In the genomic region with DNA sequence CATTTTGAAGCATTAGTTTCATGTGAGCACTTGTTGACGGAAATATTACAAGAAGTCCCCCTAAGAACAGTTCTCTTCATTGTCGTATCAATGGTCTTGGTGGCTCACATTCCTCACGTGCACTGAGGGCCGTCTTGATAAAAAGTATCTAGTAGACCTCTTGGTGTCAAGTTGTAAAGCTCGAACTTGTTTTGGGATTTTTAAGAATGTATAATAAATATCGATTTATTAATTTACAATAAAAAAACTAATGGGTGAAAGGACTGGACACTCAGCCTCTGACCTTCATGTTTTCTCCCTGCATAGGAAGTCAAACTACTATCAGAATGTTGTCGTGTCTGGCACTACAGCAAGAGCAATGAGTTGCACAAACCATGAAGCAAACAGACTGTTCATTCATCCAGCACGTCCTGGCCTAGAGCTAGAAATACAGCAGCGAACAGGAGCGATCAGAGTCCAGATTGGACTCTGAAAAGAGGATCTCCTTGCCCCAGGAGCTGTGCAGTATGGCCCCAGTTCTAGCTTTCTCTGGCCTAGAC, we compare ENCODE assay signal across 1 cellular context.
A peak's percentile ranks its signal among the peaks of the same experiment; 100 is the strongest.
TF ChIP-seq lines count a peak whose summit lies in the region.

No MANE protein-coding gene starts in this region.

TF ChIP-seq in HepG2, 621 proteins besides CTCF, POLR2A, EP300 and RAD21 (continued from another document and continues in another):
- TF ChIP-seq, protein P1, sequence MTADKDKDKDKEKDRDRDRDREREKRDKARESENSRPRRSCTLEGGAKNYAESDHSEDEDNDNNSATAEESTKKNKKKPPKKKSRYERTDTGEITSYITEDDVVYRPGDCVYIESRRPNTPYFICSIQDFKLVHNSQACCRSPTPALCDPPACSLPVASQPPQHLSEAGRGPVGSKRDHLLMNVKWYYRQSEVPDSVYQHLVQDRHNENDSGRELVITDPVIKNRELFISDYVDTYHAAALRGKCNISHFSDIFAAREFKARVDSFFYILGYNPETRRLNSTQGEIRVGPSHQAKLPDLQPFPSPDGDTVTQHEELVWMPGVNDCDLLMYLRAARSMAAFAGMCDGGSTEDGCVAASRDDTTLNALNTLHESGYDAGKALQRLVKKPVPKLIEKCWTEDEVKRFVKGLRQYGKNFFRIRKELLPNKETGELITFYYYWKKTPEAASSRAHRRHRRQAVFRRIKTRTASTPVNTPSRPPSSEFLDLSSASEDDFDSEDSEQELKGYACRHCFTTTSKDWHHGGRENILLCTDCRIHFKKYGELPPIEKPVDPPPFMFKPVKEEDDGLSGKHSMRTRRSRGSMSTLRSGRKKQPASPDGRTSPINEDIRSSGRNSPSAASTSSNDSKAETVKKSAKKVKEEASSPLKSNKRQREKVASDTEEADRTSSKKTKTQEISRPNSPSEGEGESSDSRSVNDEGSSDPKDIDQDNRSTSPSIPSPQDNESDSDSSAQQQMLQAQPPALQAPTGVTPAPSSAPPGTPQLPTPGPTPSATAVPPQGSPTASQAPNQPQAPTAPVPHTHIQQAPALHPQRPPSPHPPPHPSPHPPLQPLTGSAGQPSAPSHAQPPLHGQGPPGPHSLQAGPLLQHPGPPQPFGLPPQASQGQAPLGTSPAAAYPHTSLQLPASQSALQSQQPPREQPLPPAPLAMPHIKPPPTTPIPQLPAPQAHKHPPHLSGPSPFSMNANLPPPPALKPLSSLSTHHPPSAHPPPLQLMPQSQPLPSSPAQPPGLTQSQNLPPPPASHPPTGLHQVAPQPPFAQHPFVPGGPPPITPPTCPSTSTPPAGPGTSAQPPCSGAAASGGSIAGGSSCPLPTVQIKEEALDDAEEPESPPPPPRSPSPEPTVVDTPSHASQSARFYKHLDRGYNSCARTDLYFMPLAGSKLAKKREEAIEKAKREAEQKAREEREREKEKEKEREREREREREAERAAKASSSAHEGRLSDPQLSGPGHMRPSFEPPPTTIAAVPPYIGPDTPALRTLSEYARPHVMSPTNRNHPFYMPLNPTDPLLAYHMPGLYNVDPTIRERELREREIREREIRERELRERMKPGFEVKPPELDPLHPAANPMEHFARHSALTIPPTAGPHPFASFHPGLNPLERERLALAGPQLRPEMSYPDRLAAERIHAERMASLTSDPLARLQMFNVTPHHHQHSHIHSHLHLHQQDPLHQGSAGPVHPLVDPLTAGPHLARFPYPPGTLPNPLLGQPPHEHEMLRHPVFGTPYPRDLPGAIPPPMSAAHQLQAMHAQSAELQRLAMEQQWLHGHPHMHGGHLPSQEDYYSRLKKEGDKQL (CRISPR knock-in tag; IDR thresholded peaks at IDR 0.05; ENCODE audit: low read depth) = no peak; the same call in 1 of the 2 replicates
- TF ChIP-seq, protein P2, sequence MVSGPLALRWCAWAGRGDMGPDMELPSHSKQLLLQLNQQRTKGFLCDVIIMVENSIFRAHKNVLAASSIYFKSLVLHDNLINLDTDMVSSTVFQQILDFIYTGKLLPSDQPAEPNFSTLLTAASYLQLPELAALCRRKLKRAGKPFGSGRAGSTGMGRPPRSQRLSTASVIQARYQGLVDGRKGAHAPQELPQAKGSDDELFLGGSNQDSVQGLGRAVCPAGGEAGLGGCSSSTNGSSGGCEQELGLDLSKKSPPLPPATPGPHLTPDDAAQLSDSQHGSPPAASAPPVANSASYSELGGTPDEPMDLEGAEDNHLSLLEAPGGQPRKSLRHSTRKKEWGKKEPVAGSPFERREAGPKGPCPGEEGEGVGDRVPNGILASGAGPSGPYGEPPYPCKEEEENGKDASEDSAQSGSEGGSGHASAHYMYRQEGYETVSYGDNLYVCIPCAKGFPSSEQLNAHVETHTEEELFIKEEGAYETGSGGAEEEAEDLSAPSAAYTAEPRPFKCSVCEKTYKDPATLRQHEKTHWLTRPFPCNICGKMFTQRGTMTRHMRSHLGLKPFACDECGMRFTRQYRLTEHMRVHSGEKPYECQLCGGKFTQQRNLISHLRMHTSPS (CRISPR knock-in tag; IDR thresholded peaks at IDR 0.05; ENCODE audit: low read depth) = no peak
- TF ChIP-seq ZNF510 (CRISPR knock-in tag; IDR thresholded peaks at IDR 0.05; ENCODE audit: low read depth) = no peak
- TF ChIP-seq ZNF292 (CRISPR knock-in tag; IDR thresholded peaks at IDR 0.05; ENCODE audit: borderline replicate concordance, low read depth) = peak; percentile 96
- peak; percentile 63 for TF ChIP-seq FOSL2 (CRISPR knock-in tag; IDR thresholded peaks at IDR 0.05)
- no peak for TF ChIP-seq KAT7 (CRISPR knock-in tag; IDR thresholded peaks at IDR 0.05; ENCODE audit: borderline replicate concordance)
- no peak for TF ChIP-seq MTF2 (CRISPR knock-in tag; IDR thresholded peaks at IDR 0.05; ENCODE audit: borderline replicate concordance)
- TF ChIP-seq, protein P3, sequence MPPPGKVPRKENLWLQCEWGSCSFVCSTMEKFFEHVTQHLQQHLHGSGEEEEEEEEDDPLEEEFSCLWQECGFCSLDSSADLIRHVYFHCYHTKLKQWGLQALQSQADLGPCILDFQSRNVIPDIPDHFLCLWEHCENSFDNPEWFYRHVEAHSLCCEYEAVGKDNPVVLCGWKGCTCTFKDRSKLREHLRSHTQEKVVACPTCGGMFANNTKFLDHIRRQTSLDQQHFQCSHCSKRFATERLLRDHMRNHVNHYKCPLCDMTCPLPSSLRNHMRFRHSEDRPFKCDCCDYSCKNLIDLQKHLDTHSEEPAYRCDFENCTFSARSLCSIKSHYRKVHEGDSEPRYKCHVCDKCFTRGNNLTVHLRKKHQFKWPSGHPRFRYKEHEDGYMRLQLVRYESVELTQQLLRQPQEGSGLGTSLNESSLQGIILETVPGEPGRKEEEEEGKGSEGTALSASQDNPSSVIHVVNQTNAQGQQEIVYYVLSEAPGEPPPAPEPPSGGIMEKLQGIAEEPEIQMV (CRISPR knock-in tag; IDR thresholded peaks at IDR 0.05; ENCODE audit: low read depth) = no peak
- TF ChIP-seq SNRNP70 (IDR thresholded peaks at IDR 0.05; ENCODE audit: low read depth, low read length) = no peak
- TF ChIP-seq ZNF670 (CRISPR knock-in tag; IDR thresholded peaks at IDR 0.05; ENCODE audit: borderline replicate concordance) = no peak
- TF ChIP-seq IRX3 (CRISPR knock-in tag; IDR thresholded peaks at IDR 0.05; ENCODE audit: borderline replicate concordance, low read depth) = no peak
- TF ChIP-seq, protein P4, sequence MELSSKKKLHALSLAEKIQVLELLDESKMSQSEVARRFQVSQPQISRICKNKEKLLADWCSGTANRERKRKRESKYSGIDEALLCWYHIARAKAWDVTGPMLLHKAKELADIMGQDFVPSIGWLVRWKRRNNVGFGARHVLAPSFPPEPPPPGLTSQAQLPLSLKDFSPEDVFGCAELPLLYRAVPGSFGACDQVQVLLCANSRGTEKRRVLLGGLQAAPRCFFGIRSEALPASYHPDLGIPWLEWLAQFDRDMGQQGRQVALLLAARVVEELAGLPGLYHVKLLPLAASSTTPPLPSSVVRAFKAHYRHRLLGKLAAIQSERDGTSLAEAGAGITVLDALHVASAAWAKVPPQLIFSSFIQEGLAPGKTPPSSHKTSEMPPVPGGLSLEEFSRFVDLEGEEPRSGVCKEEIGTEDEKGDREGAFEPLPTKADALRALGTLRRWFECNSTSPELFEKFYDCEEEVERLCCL (CRISPR knock-in tag; IDR thresholded peaks at IDR 0.05; ENCODE audit: borderline replicate concordance) = no peak
- TF ChIP-seq CHD4 (IDR thresholded peaks at IDR 0.05; ENCODE audit: borderline replicate concordance, low read length) = no peak
- peak; percentile 100 for TF ChIP-seq ZNF792 (CRISPR knock-in tag; IDR thresholded peaks at IDR 0.05)
- TF ChIP-seq, protein P5, sequence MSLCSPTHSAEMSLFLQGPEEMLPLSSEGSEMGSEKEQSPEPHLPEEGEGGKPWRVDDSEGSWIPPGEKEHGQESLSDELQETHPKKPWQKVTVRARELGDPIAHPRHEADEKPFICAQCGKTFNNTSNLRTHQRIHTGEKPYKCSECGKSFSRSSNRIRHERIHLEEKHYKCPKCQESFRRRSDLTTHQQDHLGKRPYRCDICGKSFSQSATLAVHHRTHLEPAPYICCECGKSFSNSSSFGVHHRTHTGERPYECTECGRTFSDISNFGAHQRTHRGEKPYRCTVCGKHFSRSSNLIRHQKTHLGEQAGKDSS (CRISPR knock-in tag; IDR thresholded peaks at IDR 0.05; ENCODE audit: borderline replicate concordance, low read depth) = no peak
- TF ChIP-seq ZSCAN29 (CRISPR knock-in tag; conservative IDR thresholded peaks at IDR 0.05) = no peak
- TF ChIP-seq ZNF747 (CRISPR knock-in tag; IDR thresholded peaks at IDR 0.05; ENCODE audit: borderline replicate concordance) = no peak
- no peak for TF ChIP-seq MAFG (CRISPR knock-in tag; IDR thresholded peaks at IDR 0.05)
- TF ChIP-seq ELF4 (CRISPR knock-in tag; IDR thresholded peaks at IDR 0.05; ENCODE audit: borderline replicate concordance) = no peak
- no peak for TF ChIP-seq ZNF781 (CRISPR knock-in tag; IDR thresholded peaks at IDR 0.05; ENCODE audit: borderline replicate concordance, not compliant biosample characterization)
- TF ChIP-seq SMAD9 (CRISPR knock-in tag; IDR thresholded peaks at IDR 0.05) = no peak
- TF ChIP-seq, protein P6, sequence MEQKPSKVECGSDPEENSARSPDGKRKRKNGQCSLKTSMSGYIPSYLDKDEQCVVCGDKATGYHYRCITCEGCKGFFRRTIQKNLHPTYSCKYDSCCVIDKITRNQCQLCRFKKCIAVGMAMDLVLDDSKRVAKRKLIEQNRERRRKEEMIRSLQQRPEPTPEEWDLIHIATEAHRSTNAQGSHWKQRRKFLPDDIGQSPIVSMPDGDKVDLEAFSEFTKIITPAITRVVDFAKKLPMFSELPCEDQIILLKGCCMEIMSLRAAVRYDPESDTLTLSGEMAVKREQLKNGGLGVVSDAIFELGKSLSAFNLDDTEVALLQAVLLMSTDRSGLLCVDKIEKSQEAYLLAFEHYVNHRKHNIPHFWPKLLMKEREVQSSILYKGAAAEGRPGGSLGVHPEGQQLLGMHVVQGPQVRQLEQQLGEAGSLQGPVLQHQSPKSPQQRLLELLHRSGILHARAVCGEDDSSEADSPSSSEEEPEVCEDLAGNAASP (CRISPR knock-in tag; IDR thresholded peaks at IDR 0.05; ENCODE audit: borderline replicate concordance) = peak; percentile 28; the same call in 1 of the 2 replicates
- peak; percentile 79 for TF ChIP-seq SKI (IDR thresholded peaks at IDR 0.05; ENCODE audit: partially characterized antibody)
- TF ChIP-seq ZNF33B (CRISPR knock-in tag; IDR thresholded peaks at IDR 0.05) = no peak
- no peak for TF ChIP-seq ZMAT3 (CRISPR knock-in tag; conservative IDR thresholded peaks at IDR 0.05)
- 0 out of 2 replicates have a peak, but pooled peaks have one; percentile 52 for TF ChIP-seq ZNF549 (CRISPR knock-in tag; IDR thresholded peaks at IDR 0.05)
- no peak for TF ChIP-seq ZKSCAN5 (CRISPR knock-in tag; IDR thresholded peaks at IDR 0.05)
- TF ChIP-seq POLR2G (IDR thresholded peaks at IDR 0.05; ENCODE audit: low read depth, low read length) = no peak
- no peak for TF ChIP-seq RORA (CRISPR knock-in tag; IDR thresholded peaks at IDR 0.05)
- TF ChIP-seq ZNF326 (CRISPR knock-in tag; IDR thresholded peaks at IDR 0.05; ENCODE audit: borderline replicate concordance) = no peak
- TF ChIP-seq ZNF749 (CRISPR knock-in tag; IDR thresholded peaks at IDR 0.05; ENCODE audit: borderline replicate concordance) = no peak
- no peak for TF ChIP-seq TRIM24 (CRISPR knock-in tag; IDR thresholded peaks at IDR 0.05)
- TF ChIP-seq, protein P7, sequence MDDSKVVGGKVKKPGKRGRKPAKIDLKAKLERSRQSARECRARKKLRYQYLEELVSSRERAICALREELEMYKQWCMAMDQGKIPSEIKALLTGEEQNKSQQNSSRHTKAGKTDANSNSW (CRISPR knock-in tag; IDR thresholded peaks at IDR 0.05; ENCODE audit: borderline replicate concordance) = no peak
- no peak for TF ChIP-seq ZNF430 (CRISPR knock-in tag; IDR thresholded peaks at IDR 0.05)
- TF ChIP-seq ZMYM2 (CRISPR knock-in tag; IDR thresholded peaks at IDR 0.05) = peak; percentile 48; the same call in 1 of the 2 replicates
- TF ChIP-seq ZNF350 (CRISPR knock-in tag; IDR thresholded peaks at IDR 0.05; ENCODE audit: borderline replicate concordance, low read depth) = no peak
- no peak for TF ChIP-seq MXD4 (CRISPR knock-in tag; IDR thresholded peaks at IDR 0.05)
- TF ChIP-seq MIER3 (CRISPR knock-in tag; IDR thresholded peaks at IDR 0.05; ENCODE audit: borderline replicate concordance) = peak; percentile 52; the same call in 1 of the 2 replicates
- no peak for TF ChIP-seq ZNF101 (CRISPR knock-in tag; IDR thresholded peaks at IDR 0.05; ENCODE audit: borderline replicate concordance, low read depth)
- TF ChIP-seq, protein P8, sequence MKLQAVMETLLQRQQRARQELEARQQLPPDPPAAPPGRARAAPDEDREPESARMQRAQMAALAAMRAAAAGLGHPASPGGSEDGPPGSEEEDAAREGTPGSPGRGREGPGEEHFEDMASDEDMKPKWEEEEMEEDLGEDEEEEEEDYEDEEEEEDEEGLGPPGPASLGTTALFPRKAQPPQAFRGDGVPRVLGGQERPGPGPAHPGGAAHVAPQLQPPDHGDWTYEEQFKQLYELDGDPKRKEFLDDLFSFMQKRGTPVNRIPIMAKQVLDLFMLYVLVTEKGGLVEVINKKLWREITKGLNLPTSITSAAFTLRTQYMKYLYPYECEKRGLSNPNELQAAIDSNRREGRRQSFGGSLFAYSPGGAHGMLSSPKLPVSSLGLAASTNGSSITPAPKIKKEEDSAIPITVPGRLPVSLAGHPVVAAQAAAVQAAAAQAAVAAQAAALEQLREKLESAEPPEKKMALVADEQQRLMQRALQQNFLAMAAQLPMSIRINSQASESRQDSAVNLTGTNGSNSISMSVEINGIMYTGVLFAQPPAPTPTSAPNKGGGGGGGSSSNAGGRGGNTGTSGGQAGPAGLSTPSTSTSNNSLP (IDR thresholded peaks at IDR 0.05; ENCODE audit: low read depth, low read length) = peak; percentile 53; the same call in 1 of the 2 replicates
- 0 out of 2 replicates have a peak, but pooled peaks have one; percentile 53 for TF ChIP-seq GATAD1 (CRISPR knock-in tag; IDR thresholded peaks at IDR 0.05)
- TF ChIP-seq, protein P9, sequence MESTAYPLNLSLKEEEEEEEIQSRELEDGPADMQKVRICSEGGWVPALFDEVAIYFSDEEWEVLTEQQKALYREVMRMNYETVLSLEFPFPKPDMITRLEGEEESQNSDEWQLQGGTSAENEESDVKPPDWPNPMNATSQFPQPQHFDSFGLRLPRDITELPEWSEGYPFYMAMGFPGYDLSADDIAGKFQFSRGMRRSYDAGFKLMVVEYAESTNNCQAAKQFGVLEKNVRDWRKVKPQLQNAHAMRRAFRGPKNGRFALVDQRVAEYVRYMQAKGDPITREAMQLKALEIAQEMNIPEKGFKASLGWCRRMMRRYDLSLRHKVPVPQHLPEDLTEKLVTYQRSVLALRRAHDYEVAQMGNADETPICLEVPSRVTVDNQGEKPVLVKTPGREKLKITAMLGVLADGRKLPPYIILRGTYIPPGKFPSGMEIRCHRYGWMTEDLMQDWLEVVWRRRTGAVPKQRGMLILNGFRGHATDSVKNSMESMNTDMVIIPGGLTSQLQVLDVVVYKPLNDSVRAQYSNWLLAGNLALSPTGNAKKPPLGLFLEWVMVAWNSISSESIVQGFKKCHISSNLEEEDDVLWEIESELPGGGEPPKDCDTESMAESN (CRISPR knock-in tag; conservative IDR thresholded peaks at IDR 0.05) = no peak
- no peak for TF ChIP-seq TOPORS (CRISPR knock-in tag; IDR thresholded peaks at IDR 0.05)
- no peak; the same call in 1 of the 2 replicates for TF ChIP-seq RXRA (CRISPR knock-in tag; IDR thresholded peaks at IDR 0.05)
- no peak for TF ChIP-seq ARHGAP35 (CRISPR knock-in tag; IDR thresholded peaks at IDR 0.05; ENCODE audit: borderline replicate concordance)
- no peak for TF ChIP-seq GTF3A (CRISPR knock-in tag; conservative IDR thresholded peaks at IDR 0.05)
